1 cellular context compared by ENCODE assay signal in genomic region chr11:75767228-75767572, GRCh38.
A peak's percentile ranks its signal among the peaks of the same experiment; 100 is the strongest.
TF ChIP-seq lines count a peak whose summit lies in the region.

No MANE protein-coding gene starts in this region.

TF ChIP-seq in HepG2, 621 proteins besides CTCF, POLR2A, EP300 and RAD21:
- TF ChIP-seq ZFP41 (CRISPR knock-in tag; IDR thresholded peaks at IDR 0.05; ENCODE audit: borderline replicate concordance) (no peak), ZFX (CRISPR knock-in tag; IDR thresholded peaks at IDR 0.05; ENCODE audit: low read depth) (peak; percentile 10; the same call in 1 of the 2 replicates), TRAFD1 (CRISPR knock-in tag; IDR thresholded peaks at IDR 0.05; ENCODE audit: borderline replicate concordance) (no peak)
